ENCODE assay signal across 1 cellular context in the genomic region with DNA sequence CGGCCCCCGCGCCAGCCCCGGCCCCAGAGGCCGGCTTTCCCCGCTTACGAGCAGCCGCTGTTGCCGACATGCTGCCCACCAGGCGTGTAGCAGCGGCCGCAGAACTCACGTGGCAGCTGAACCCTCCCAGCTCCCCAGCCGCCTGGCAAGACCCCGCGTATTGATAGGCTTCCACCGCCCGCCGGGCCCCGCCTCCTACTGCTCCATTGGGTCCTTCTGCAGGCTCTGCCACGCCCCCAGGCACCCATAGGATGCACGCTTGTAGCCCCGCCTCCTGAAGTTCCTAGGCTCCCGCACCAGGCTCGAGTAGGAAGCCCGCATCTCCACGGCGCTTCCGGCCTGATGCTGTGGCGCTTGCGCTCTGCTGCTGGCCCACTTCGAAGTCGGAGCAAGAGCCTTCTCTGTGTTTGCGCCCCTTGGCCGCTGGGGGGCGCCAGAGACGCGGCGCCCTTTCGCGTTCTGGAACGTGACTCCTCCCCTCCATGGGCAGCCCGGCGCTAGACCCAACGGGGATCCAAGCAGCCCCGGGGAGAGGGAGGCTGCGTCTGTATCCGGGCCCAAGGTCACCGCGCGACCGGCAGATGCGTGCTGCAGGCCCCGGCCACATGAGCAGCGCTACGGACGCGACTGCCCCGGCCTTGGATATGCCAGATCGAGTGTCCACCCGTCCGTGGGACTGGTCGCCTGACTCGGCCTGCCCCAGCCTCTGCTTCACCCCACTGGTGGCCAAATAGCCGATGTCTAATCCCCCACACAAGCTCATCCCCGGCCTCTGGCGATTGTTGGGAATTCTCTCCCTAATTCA.
TF ChIP-seq lines count a peak whose summit lies in the region.

A gene (plus strand): TSS at position 566 of the 805 bp plus-strand sequence. CDS start 993 bp downstream, outside the sequence.
A gene with protein sequence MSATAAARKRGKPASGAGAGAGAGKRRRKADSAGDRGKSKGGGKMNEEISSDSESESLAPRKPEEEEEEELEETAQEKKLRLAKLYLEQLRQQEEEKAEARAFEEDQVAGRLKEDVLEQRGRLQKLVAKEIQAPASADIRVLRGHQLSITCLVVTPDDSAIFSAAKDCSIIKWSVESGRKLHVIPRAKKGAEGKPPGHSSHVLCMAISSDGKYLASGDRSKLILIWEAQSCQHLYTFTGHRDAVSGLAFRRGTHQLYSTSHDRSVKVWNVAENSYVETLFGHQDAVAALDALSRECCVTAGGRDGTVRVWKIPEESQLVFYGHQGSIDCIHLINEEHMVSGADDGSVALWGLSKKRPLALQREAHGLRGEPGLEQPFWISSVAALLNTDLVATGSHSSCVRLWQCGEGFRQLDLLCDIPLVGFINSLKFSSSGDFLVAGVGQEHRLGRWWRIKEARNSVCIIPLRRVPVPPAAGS (minus strand): TSS at position 107 of the 805 bp plus-strand sequence. CDS start 37 bp downstream, at position 70.

TF ChIP-seq in HepG2, 621 proteins besides CTCF, POLR2A, EP300 and RAD21 (continued from another document and continues in another):
- TF ChIP-seq, protein P1, sequence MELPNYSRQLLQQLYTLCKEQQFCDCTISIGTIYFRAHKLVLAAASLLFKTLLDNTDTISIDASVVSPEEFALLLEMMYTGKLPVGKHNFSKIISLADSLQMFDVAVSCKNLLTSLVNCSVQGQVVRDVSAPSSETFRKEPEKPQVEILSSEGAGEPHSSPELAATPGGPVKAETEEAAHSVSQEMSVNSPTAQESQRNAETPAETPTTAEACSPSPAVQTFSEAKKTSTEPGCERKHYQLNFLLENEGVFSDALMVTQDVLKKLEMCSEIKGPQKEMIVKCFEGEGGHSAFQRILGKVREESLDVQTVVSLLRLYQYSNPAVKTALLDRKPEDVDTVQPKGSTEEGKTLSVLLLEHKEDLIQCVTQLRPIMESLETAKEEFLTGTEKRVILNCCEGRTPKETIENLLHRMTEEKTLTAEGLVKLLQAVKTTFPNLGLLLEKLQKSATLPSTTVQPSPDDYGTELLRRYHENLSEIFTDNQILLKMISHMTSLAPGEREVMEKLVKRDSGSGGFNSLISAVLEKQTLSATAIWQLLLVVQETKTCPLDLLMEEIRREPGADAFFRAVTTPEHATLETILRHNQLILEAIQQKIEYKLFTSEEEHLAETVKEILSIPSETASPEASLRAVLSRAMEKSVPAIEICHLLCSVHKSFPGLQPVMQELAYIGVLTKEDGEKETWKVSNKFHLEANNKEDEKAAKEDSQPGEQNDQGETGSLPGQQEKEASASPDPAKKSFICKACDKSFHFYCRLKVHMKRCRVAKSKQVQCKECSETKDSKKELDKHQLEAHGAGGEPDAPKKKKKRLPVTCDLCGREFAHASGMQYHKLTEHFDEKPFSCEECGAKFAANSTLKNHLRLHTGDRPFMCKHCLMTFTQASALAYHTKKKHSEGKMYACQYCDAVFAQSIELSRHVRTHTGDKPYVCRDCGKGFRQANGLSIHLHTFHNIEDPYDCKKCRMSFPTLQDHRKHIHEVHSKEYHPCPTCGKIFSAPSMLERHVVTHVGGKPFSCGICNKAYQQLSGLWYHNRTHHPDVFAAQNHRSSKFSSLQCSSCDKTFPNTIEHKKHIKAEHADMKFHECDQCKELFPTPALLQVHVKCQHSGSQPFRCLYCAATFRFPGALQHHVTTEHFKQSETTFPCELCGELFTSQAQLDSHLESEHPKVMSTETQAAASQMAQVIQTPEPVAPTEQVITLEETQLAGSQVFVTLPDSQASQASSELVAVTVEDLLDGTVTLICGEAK (IDR thresholded peaks at IDR 0.05): no peak
- TF ChIP-seq, protein P1 (CRISPR knock-in tag; IDR thresholded peaks at IDR 0.05): no peak; the same call in none of the 2 replicates
- TF ChIP-seq ZBTB20 (CRISPR knock-in tag; IDR thresholded peaks at IDR 0.05; ENCODE audit: borderline replicate concordance, low read depth) (peak; percentile 74; the same call in 1 of the 2 replicates), PITX1 (CRISPR knock-in tag; IDR thresholded peaks at IDR 0.05) (peak; percentile 84), NKX3-1 (CRISPR knock-in tag; IDR thresholded peaks at IDR 0.05) (peak; percentile 57; the same call in 1 of the 2 replicates), FOXJ3 (CRISPR knock-in tag; IDR thresholded peaks at IDR 0.05; ENCODE audit: borderline replicate concordance) (no peak), NR1H2 (CRISPR knock-in tag; IDR thresholded peaks at IDR 0.05; ENCODE audit: borderline replicate concordance, low read depth) (peak; percentile 25; the same call in 1 of the 2 replicates), ZFP90 (CRISPR knock-in tag; IDR thresholded peaks at IDR 0.05; ENCODE audit: borderline replicate concordance) (peak; percentile 55; the same call in 1 of the 2 replicates), SP1 (IDR thresholded peaks at IDR 0.05) (peak; percentile 89; the same call in 1 of the 2 replicates), SP1 (CRISPR knock-in tag; IDR thresholded peaks at IDR 0.05) (peak; percentile 97), U2AF2 (IDR thresholded peaks at IDR 0.05; ENCODE audit: low read depth, low read length) (no peak), SALL2 (CRISPR knock-in tag; IDR thresholded peaks at IDR 0.05) (peak; percentile 97), U2AF1 (optimal IDR thresholded peaks at IDR 0.05; ENCODE audit: low read depth, low read length) (peak; percentile 61), NCOA1 (CRISPR knock-in tag; IDR thresholded peaks at IDR 0.05) (no peak; the same call in 1 of the 2 replicates), NR2C2 (CRISPR knock-in tag; IDR thresholded peaks at IDR 0.05; ENCODE audit: borderline replicate concordance) (peak; percentile 93), MYC (CRISPR knock-in tag; IDR thresholded peaks at IDR 0.05; ENCODE audit: borderline replicate concordance) (peak; percentile 90), ZNF468 (CRISPR knock-in tag; IDR thresholded peaks at IDR 0.05) (0 out of 2 replicates have a peak, but pooled peaks have one; percentile 34), GZF1 (CRISPR knock-in tag; IDR thresholded peaks at IDR 0.05) (peak; percentile 68), NCOA2 (CRISPR knock-in tag; IDR thresholded peaks at IDR 0.05) (peak; percentile 47; the same call in 1 of the 2 replicates), KDM5A (IDR thresholded peaks at IDR 0.05; ENCODE audit: borderline replicate concordance, low read length) (peak; percentile 33; the same call in 1 of the 2 replicates), ZNF496 (CRISPR knock-in tag; IDR thresholded peaks at IDR 0.05; ENCODE audit: insufficient replicate concordance) (no peak), HOXA9 (CRISPR knock-in tag; IDR thresholded peaks at IDR 0.05; ENCODE audit: borderline replicate concordance) (no peak), ZNF570 (CRISPR knock-in tag; IDR thresholded peaks at IDR 0.05; ENCODE audit: borderline replicate concordance) (no peak), ZNF766 (CRISPR knock-in tag; IDR thresholded peaks at IDR 0.05; ENCODE audit: borderline replicate concordance) (peak; percentile 67; the same call in 1 of the 2 replicates), THAP11 (CRISPR knock-in tag; IDR thresholded peaks at IDR 0.05) (peak; percentile 86)
- TF ChIP-seq, protein P2, sequence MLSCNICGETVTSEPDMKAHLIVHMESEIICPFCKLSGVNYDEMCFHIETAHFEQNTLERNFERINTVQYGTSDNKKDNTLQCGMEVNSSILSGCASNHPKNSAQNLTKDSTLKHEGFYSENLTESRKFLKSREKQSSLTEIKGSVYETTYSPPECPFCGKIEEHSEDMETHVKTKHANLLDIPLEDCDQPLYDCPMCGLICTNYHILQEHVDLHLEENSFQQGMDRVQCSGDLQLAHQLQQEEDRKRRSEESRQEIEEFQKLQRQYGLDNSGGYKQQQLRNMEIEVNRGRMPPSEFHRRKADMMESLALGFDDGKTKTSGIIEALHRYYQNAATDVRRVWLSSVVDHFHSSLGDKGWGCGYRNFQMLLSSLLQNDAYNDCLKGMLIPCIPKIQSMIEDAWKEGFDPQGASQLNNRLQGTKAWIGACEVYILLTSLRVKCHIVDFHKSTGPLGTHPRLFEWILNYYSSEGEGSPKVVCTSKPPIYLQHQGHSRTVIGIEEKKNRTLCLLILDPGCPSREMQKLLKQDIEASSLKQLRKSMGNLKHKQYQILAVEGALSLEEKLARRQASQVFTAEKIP (CRISPR knock-in tag; IDR thresholded peaks at IDR 0.05; ENCODE audit: borderline replicate concordance): no peak
- TF ChIP-seq, protein P3, sequence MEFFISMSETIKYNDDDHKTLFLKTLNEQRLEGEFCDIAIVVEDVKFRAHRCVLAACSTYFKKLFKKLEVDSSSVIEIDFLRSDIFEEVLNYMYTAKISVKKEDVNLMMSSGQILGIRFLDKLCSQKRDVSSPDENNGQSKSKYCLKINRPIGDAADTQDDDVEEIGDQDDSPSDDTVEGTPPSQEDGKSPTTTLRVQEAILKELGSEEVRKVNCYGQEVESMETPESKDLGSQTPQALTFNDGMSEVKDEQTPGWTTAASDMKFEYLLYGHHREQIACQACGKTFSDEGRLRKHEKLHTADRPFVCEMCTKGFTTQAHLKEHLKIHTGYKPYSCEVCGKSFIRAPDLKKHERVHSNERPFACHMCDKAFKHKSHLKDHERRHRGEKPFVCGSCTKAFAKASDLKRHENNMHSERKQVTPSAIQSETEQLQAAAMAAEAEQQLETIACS (CRISPR knock-in tag; IDR thresholded peaks at IDR 0.05): no peak; the same call in none of the 2 replicates
- TF ChIP-seq, protein P4, sequence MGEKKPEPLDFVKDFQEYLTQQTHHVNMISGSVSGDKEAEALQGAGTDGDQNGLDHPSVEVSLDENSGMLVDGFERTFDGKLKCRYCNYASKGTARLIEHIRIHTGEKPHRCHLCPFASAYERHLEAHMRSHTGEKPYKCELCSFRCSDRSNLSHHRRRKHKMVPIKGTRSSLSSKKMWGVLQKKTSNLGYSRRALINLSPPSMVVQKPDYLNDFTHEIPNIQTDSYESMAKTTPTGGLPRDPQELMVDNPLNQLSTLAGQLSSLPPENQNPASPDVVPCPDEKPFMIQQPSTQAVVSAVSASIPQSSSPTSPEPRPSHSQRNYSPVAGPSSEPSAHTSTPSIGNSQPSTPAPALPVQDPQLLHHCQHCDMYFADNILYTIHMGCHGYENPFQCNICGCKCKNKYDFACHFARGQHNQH (CRISPR knock-in tag; IDR thresholded peaks at IDR 0.05): peak; percentile 92
- TF ChIP-seq, protein P5, sequence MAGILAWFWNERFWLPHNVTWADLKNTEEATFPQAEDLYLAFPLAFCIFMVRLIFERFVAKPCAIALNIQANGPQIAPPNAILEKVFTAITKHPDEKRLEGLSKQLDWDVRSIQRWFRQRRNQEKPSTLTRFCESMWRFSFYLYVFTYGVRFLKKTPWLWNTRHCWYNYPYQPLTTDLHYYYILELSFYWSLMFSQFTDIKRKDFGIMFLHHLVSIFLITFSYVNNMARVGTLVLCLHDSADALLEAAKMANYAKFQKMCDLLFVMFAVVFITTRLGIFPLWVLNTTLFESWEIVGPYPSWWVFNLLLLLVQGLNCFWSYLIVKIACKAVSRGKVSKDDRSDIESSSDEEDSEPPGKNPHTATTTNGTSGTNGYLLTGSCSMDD (CRISPR knock-in tag; IDR thresholded peaks at IDR 0.05): no peak
- TF ChIP-seq, protein P6, sequence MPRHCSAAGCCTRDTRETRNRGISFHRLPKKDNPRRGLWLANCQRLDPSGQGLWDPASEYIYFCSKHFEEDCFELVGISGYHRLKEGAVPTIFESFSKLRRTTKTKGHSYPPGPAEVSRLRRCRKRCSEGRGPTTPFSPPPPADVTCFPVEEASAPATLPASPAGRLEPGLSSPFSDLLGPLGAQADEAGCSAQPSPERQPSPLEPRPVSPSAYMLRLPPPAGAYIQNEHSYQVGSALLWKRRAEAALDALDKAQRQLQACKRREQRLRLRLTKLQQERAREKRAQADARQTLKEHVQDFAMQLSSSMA (CRISPR knock-in tag; IDR thresholded peaks at IDR 0.05): peak; percentile 83
- TF ChIP-seq, protein P7, sequence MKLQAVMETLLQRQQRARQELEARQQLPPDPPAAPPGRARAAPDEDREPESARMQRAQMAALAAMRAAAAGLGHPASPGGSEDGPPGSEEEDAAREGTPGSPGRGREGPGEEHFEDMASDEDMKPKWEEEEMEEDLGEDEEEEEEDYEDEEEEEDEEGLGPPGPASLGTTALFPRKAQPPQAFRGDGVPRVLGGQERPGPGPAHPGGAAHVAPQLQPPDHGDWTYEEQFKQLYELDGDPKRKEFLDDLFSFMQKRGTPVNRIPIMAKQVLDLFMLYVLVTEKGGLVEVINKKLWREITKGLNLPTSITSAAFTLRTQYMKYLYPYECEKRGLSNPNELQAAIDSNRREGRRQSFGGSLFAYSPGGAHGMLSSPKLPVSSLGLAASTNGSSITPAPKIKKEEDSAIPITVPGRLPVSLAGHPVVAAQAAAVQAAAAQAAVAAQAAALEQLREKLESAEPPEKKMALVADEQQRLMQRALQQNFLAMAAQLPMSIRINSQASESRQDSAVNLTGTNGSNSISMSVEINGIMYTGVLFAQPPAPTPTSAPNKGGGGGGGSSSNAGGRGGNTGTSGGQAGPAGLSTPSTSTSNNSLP (IDR thresholded peaks at IDR 0.05; ENCODE audit: low read depth, low read length): peak; percentile 7
- TF ChIP-seq, protein P8, sequence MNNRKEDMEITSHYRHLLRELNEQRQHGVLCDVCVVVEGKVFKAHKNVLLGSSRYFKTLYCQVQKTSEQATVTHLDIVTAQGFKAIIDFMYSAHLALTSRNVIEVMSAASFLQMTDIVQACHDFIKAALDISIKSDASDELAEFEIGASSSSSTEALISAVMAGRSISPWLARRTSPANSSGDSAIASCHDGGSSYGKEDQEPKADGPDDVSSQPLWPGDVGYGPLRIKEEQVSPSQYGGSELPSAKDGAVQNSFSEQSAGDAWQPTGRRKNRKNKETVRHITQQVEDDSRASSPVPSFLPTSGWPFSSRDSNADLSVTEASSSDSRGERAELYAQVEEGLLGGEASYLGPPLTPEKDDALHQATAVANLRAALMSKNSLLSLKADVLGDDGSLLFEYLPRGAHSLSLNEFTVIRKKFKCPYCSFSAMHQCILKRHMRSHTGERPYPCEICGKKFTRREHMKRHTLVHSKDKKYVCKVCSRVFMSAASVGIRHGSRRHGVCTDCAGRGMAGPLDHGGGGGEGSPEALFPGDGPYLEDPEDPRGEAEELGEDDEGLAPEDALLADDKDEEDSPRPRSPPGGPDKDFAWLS (CRISPR knock-in tag; IDR thresholded peaks at IDR 0.05; ENCODE audit: borderline replicate concordance): peak; percentile 76; the same call in 1 of the 2 replicates
